In genomic region chr1:119805247-119805646, GRCh38 we compare ENCODE assay signal across 27 cellular contexts. TPM values are rescaled to one million over a fixed set of nuclear protein-coding genes. Genes with fewer than 3 reads are reported as not detected.
"Had no signal": no experiment of that assay in that cellular context is flagged by ENCODE, and none has a peak within 500 bp of the region (broad histone marks: within the 10 kb centered on the region; RNA-seq: fewer than 3 reads in every experiment).

No MANE protein-coding gene starts in this region.

- H3K9ac ChIP-seq: KMS-11, SK-N-SH had no signal

- H3K4me2 ChIP-seq: KMS-11, SK-N-SH had no signal

- ATAC-seq: K562, Panc1, PC-3 had no signal

- H3K9me3 Mint-ChIP-seq: IgD-negative memory B cell had no signal

- H3K36me3 Mint-ChIP-seq: IgD-negative memory B cell had no signal

- H3K27ac Mint-ChIP-seq: IgD-negative memory B cell had no signal

- H3K4me3 Mint-ChIP-seq: IgD-negative memory B cell had no signal

- H3K9me3 ChIP-seq: SK-N-SH had no signal

- H3K27ac ChIP-seq: KMS-11, RWPE1 had no signal

- FAIRE-seq: K562 had no signal

- H3K4me3 ChIP-seq: K562 had no signal

- DNase-seq: Kasumi-1; MV-4-11; NCI-H1048; NCI-H1105; NCI-H1417; NCI-H1436 treated with DMSO at 0.1 percent for 48 hours; NCI-H1694; NCI-H187 treated with DMSO at 0.1 percent for 48 hours; NCI-H2029 treated with DMSO at 0.1 percent for 48 hours; NCI-H2171 treated with DMSO at 0.1 percent for 48 hours; NCI-H345; NCI-H446 treated with DMSO at 0.1 percent for 48 hours; NCI-H510A treated with DMSO at 0.1 percent for 48 hours; NCI-H526; NK-92 treated with Interleukin-12 subunit alpha and Interleukin-12 subunit beta, amount 100 ng/mL, for 24 hours; PC-3; SHP77; SK-N-SH had no signal

RNA-seq across cellular contexts. Expression of gene REG4, which starts 6.0 kb away (rescaled TPM):
- total RNA-seq: K562, OCI-LY7, SK-MEL-5 had no signal
- polyA plus RNA-seq: IgD-negative memory B cell, K562, SK-N-SH had no signal

RNA-seq across cellular contexts. Expression of gene HMGCS2, which starts 36.5 kb away (rescaled TPM):
- total RNA-seq: HT1080, M059J, OCI-LY7, PC-3, SK-MEL-5 had no signal
- polyA plus RNA-seq: IgD-negative memory B cell, K562, SK-N-SH had no signal
